Comparison of ENCODE assay signal across 1 cellular context in genomic region chr6:153563001-153563400, GRCh38.
TF ChIP-seq lines count a peak whose summit lies in the region.

No MANE protein-coding gene starts in this region.

TF ChIP-seq in GM23338, 12 proteins besides CTCF, POLR2A, EP300 and RAD21 (continued from another document):
- TF ChIP-seq ZNF462 (CRISPR knock-in tag; IDR thresholded peaks at IDR 0.05), result no peak
- TF ChIP-seq ZNF331 (CRISPR knock-in tag; IDR thresholded peaks at IDR 0.05; ENCODE audit: low read depth), result no peak
